Comparison of ENCODE assay signal across 21 cellular contexts in the genomic region with DNA sequence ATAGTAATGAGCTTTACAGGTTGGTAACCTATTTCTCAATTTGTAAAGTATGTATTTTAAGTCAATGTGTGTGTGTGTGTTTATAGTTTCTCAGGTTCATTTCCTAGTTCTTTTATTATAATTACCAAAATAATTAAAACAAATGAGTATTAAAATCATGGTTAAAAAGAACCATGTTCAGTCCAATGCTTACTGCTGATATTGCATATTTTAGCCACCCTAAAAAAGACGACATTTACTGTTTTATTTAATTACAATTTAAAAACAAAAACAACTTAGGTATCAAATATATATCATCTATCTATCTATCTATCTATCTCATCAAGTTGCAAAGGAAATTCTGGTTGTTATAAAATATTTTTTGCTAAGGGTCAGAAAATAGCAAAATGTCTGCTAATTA.
DNase-seq lines count a peak whose midpoint lies in the region; ATAC-seq, FAIRE-seq and TF ChIP-seq lines count a peak whose summit lies in the region.
"Had no signal": no experiment of that assay in that cellular context is flagged by ENCODE, and none has a peak within 500 bp of the region (broad histone marks: within the 10 kb centered on the region; RNA-seq: fewer than 3 reads in every experiment).

No MANE protein-coding gene starts in this region.

- no peak for ATAC-seq in HepG2
- no peak for ATAC-seq in right lobe of liver
- ATAC-seq in HG02981 (IDR thresholded peaks at IDR 0.05; ENCODE audit: unreplicated experiment): no peak
- no peak for ATAC-seq in GM18858 (IDR thresholded peaks at IDR 0.05; ENCODE audit: unreplicated experiment)
- ATAC-seq: CD8-positive, alpha-beta T cell; GM23338 had no signal

- FAIRE-seq in HepG2 (lab: Jason Lieb, UNC) (no peak), colon (lab: Jason Lieb, UNC) (peak; percentile 66), frontal cortex (lab: Jason Lieb, UNC) (peak; percentile 8)
- FAIRE-seq: G401.6, GM12892, GM19239, H54 had no signal

- in situ Hi-C loops in HepG2 (cut with HindIII; ENCODE audit: extremely low pct_ligation_motif_present, low pct_unique_long_range_greater_than_20kb) (no loop called here), GM23248 (cut with MboI) (no loop called here)

- intact Hi-C loops in HepG2 (cut with micrococcal nuclease; ENCODE audit: unreplicated experiment): no loop called here
- intact Hi-C loops in right lobe of liver (cut with DNase I): no loop called here

- H3K27me3 ChIP-seq in HepG2 (ENCODE audit: control insufficient read depth in 1 of 2, insufficient read depth in 2 of 2, low read length in 2 of 2): no peaks in the 10 kb centered on the region
- H3K27me3 ChIP-seq in right lobe of liver: no peaks in the 10 kb centered on the region
- H3K27me3 ChIP-seq in GM23248 (replicated peaks; ENCODE audit: insufficient read depth): no peaks in the 10 kb centered on the region

- no peak overlapping the region for H3K4me3 ChIP-seq in HepG2 (replicated peaks in 1 of 3; ENCODE audit: insufficient read depth in 1 of 3, low read depth in 2 of 3, low read length in 3 of 3)
- no peak overlapping the region for H3K4me3 ChIP-seq in right lobe of liver
- H3K4me3 ChIP-seq in GM23248: no peak overlapping the region
- H3K4me3 ChIP-seq: GM23338, HAP-1 had no signal

- TF ChIP-seq EP300 in HepG2 (IDR thresholded peaks at IDR 0.05; ENCODE audit: low read depth in 2 of 2, low read length in 2 of 2) (no peak), HepG2 (CRISPR knock-in tag; IDR thresholded peaks at IDR 0.05; ENCODE audit: borderline replicate concordance) (no peak)

- no TSS peak for BruUV-seq in HepG2 (replicated peaks; lab: Mats Ljungman, UMichigan)

- 98% methylated on average over 1 of the region's 1 CpG for WGBS in HepG2 (ENCODE audit: low lambda C conversion rate)
- 84% methylated on average over 1 of the region's 1 CpG for WGBS in right lobe of liver (ENCODE audit: insufficient coverage, low coverage, low lambda C conversion rate, missing lambda C conversion rate)
- 57 to 64% methylated on average over 1 of the region's 1 CpG for WGBS in GM23248 (ENCODE audit: low coverage in 1 of 2, low lambda C conversion rate in 2 of 2, missing lambda C conversion rate in 2 of 2), 2 experiments

- peaks cover 29% of the 10 kb centered on the region for H3F3A ChIP-seq in GM23248 (ENCODE audit: insufficient read depth)

- H3K4me2 ChIP-seq in HepG2 (ENCODE audit: low read depth, low read length) (no peak overlapping the region), GM23248 (ENCODE audit: unreplicated experiment) (no peak overlapping the region)
- H3K4me2 ChIP-seq: GM23338 had no signal

- H3K36me3 ChIP-seq in HepG2 (replicated peaks in 1 of 2; ENCODE audit: control insufficient read depth in 1 of 2, insufficient read depth in 2 of 2, low read length in 2 of 2) (no peaks in the 10 kb centered on the region), right lobe of liver (no peaks in the 10 kb centered on the region), GM23248 (ENCODE audit: low read depth) (peaks cover 25% of the 10 kb centered on the region; the same call in 1 of the 2 replicates)
- H3K36me3 ChIP-seq: HAP-1 had no signal

- DNase-seq in HepG2 (ENCODE audit: low spot score) (no peak), right lobe of liver (no peak), frontal cortex (ENCODE audit: low spot score in 2 of 2) (no peak), GM23248 (no peak)
- DNase-seq: 8988T; C1 segment of cervical spinal cord; Caco-2; CD4-positive, CD25-positive, alpha-beta regulatory T cell; CD8-positive, alpha-beta T cell; DMS153; DND-41; HFFc6 had no signal

- peaks cover 12% of the 10 kb centered on the region for H3K4me1 ChIP-seq in HepG2 (ENCODE audit: insufficient read depth, low read length)
- peaks cover 0 to 10% (median 2%) of the 10 kb centered on the region in 4 donors for H3K4me1 ChIP-seq in right lobe of liver
- H3K4me1 ChIP-seq in GM23248 (ENCODE audit: insufficient read depth): peaks cover 11% of the 10 kb centered on the region; the same call in 1 of the 2 replicates
- H3K4me1 ChIP-seq: Caco-2 had no signal

- no peak overlapping the region for H3K27ac ChIP-seq in HepG2 (ENCODE audit: extremely low read length, insufficient read depth, low read length)
- no peak overlapping the region for H3K27ac ChIP-seq in right lobe of liver
- H3K27ac ChIP-seq in GM23248: no peak overlapping the region

- TF ChIP-seq POLR2A in HepG2 (IDR thresholded peaks at IDR 0.05; ENCODE audit: insufficient read depth in 1 of 2, low read depth in 2 of 2, low read length in 2 of 2) (no peak), right lobe of liver (IDR thresholded peaks at IDR 0.05) (no peak)

- no peaks in the 10 kb centered on the region for H3K9me3 ChIP-seq in HepG2 (ENCODE audit: low read length)
- H3K9me3 ChIP-seq in right lobe of liver: no peaks in the 10 kb centered on the region
- no peaks in the 10 kb centered on the region for H3K9me3 ChIP-seq in GM23248 (ENCODE audit: low read depth)
- H3K9me3 ChIP-seq: Caco-2, HAP-1 had no signal

- H4K20me1 ChIP-seq in HepG2 (ENCODE audit: insufficient read depth, low read length): no peaks in the 10 kb centered on the region
- H4K20me1 ChIP-seq in GM23248 (ENCODE audit: insufficient read depth): no peaks in the 10 kb centered on the region

- TF ChIP-seq CTCF in HepG2 (CRISPR knock-in tag; IDR thresholded peaks at IDR 0.05): no peak
- TF ChIP-seq CTCF in right lobe of liver (IDR thresholded peaks at IDR 0.05): no peak

- H3K9ac ChIP-seq in HepG2 (ENCODE audit: insufficient read depth, low read depth, low read length) (no peak overlapping the region), GM23248 (no peak overlapping the region)

- POLR2A ChIA-PET in HepG2 (lab: Yijun Ruan, JAX): no interaction called here

- TF ChIP-seq RAD21 in HepG2 (CRISPR knock-in tag; IDR thresholded peaks at IDR 0.05): no peak

- H3K9me2 ChIP-seq in GM23248 (ENCODE audit: insufficient read depth): no peaks in the 10 kb centered on the region

- H2AFZ ChIP-seq in HepG2 (ENCODE audit: low read length) (no peak overlapping the region), GM23248 (no peak overlapping the region)
- H2AFZ ChIP-seq: GM23338 had no signal

- H3K79me2 ChIP-seq in HepG2 (ENCODE audit: insufficient read depth, low read length) (no peaks in the 10 kb centered on the region), GM23248 (ENCODE audit: insufficient read depth) (no peaks in the 10 kb centered on the region)

- CTCF ChIA-PET in HepG2 (lab: Yijun Ruan, JAX; ENCODE audit: low intra/inter-chr PET ratio, low total read pairs): no interaction called here

TF ChIP-seq in HepG2, 621 proteins besides CTCF, POLR2A, EP300 and RAD21:
- TF ChIP-seq ZNF224 (CRISPR knock-in tag; IDR thresholded peaks at IDR 0.05) (no peak), MIER2 (CRISPR knock-in tag; IDR thresholded peaks at IDR 0.05) (no peak), MAFF (IDR thresholded peaks at IDR 0.05; ENCODE audit: low read depth, low read length) (peak; percentile 90), MAFK (conservative IDR thresholded peaks at IDR 0.05 in 1 of 2, IDR thresholded peaks at IDR 0.05 in 1 of 2; ENCODE audit: low read length in 2 of 2) (peak; percentile 87 to 92)
